31 cellular contexts compared by ENCODE assay signal in genomic region chr1:153203130-153203529, GRCh38. TPM values are rescaled to one million over a fixed set of nuclear protein-coding genes. Genes with fewer than 3 reads are reported as not detected.
"Had no signal": no experiment of that assay in that cellular context is flagged by ENCODE, and none has a peak within 500 bp of the region (broad histone marks: within the 10 kb centered on the region; RNA-seq: fewer than 3 reads in every experiment).

Gene LELP1 (plus strand): TSS chr1:153203430. CDS start chr1:153204708, 1,278 bp downstream.

- H3K36me3 Mint-ChIP-seq: mesothelial cell of epicardium, naive B cell had no signal

- H3K27ac Mint-ChIP-seq: mesothelial cell of epicardium had no signal

- H3K27ac ChIP-seq: coronary artery, dorsolateral prefrontal cortex, esophagus squamous epithelium, gastrocnemius medialis, heart right ventricle, left lung, lower lobe of right lung had no signal

- H3K4me1 ChIP-seq: esophagus squamous epithelium, gastrocnemius medialis, heart right ventricle, left lung, lower lobe of right lung had no signal

- H3K9me3 ChIP-seq: esophagus squamous epithelium, gastrocnemius medialis, heart right ventricle, left lung, lower lobe of right lung, mucosa of descending colon had no signal

- H3K36me3 ChIP-seq: esophagus squamous epithelium, gastrocnemius medialis, heart right ventricle, left lung, lower lobe of right lung had no signal

- H3K9me3 Mint-ChIP-seq: mesothelial cell of epicardium, naive B cell had no signal

- DNase-seq: dermis blood vessel endothelial cell; dorsolateral prefrontal cortex; effector CD4-positive, alpha-beta T cell; effector memory CD4-positive, alpha-beta T cell; esophagus squamous epithelium; foreskin fibroblast; foreskin melanocyte; gastrocnemius medialis; glutamatergic neuron; head of caudate nucleus; heart right ventricle; hippocampal formation; left cardiac atrium; left lung; left ventricle myocardium superior; lower lobe of right lung; mesenchymal stem cell; mucosa of descending colon; naive B cell had no signal

- H3K4me3 Mint-ChIP-seq: mesothelial cell of epicardium, naive B cell had no signal

- H3K4me3 ChIP-seq: coronary artery, dorsolateral prefrontal cortex, esophagus squamous epithelium, gastrocnemius medialis, heart right ventricle, left lung, lower lobe of right lung, mucosa of descending colon had no signal

- H3K4me1 Mint-ChIP-seq: mesothelial cell of epicardium, naive B cell had no signal

- H3K27me3 ChIP-seq: gastrocnemius medialis had no signal

- ATAC-seq: gastrocnemius medialis, heart right ventricle, left cardiac atrium, left lung, left ventricle myocardium superior, lower lobe of right lung, mucosa of descending colon had no signal

RNA-seq across cellular contexts. Expression of gene LELP1, which starts in this region (rescaled TPM):
- total RNA-seq: dermis blood vessel endothelial cell, dorsolateral prefrontal cortex, endothelial cell of umbilical vein, epithelial cell of proximal tubule, esophagus squamous epithelium, gastrocnemius medialis, glomerular endothelial cell, heart right ventricle, kidney epithelial cell, left cardiac atrium, left lung, left ventricle myocardium superior, lower leg skin, lower lobe of right lung, lung microvascular endothelial cell, mesenteric fat pad, mesothelial cell of epicardium, mucosa of descending colon, myocyte had no signal
- polyA plus RNA-seq: endothelial cell of umbilical vein, esophagus, heart right ventricle, keratinocyte had no signal
